ENCODE assay signal across 10 cellular contexts in genomic region chr6:32982084-32982701, GRCh38. TPM values are rescaled to one million over a fixed set of nuclear protein-coding genes. Genes with fewer than 3 reads are reported as not detected.
A peak's percentile ranks its signal among the peaks of the same experiment; 100 is the strongest.
DNase-seq lines count a peak whose midpoint lies in the region; ATAC-seq and TF ChIP-seq lines count a peak whose summit lies in the region.
"Had no signal": no experiment of that assay in that cellular context is flagged by ENCODE, and none has a peak within 500 bp of the region (broad histone marks: within the 10 kb centered on the region; RNA-seq: fewer than 3 reads in every experiment).

No MANE protein-coding gene starts in this region.

- H3K36me3 Mint-ChIP-seq in activated CD4-positive, alpha-beta T cell treated with anti-CD3 and anti-CD28 coated beads for 36 hours (ENCODE audit: low read depth): peaks cover 45% of the 10 kb centered on the region
- peaks cover 45% of the 10 kb centered on the region for H3K36me3 Mint-ChIP-seq in activated CD4-positive, alpha-beta T cell treated with anti-CD3 and anti-CD28 coated beads, Interleukin-2, amount 10 ng/mL, durations not matched to agents 7 days and 5 days (ENCODE audit: low read depth)
- H3K36me3 Mint-ChIP-seq in activated naive CD8-positive, alpha-beta T cell treated with anti-CD3 and anti-CD28 coated beads, Interleukin-2, amount 50 U/mL, for 24 hours (ENCODE audit: low read depth): peaks cover 48% of the 10 kb centered on the region

- TF ChIP-seq CTCF in gastrocnemius medialis (IDR thresholded peaks at IDR 0.05 in 4 of 5, conservative IDR thresholded peaks at IDR 0.05 in 1 of 5) (no peak), coronary artery (IDR thresholded peaks at IDR 0.05) (no peak)

- H3K27me3 ChIP-seq in gastrocnemius medialis: no peaks in the 10 kb centered on the region
- H3K27me3 ChIP-seq: BLaER1 had no signal

- CTCF ChIA-PET in activated CD4-positive, alpha-beta T cell treated with anti-CD3 and anti-CD28 coated beads for 36 hours (lab: Charles Lee): interaction anchor here (0.6 to 7.6 kb wide), 11 partner anchors 11 to 143 kb away, joined by 3 to 172 read pairs (median 4); partner anchors contain the start of genes BRD2, HLA-DMA and TAP2
- CTCF ChIA-PET in activated CD4-positive, alpha-beta T cell treated with anti-CD3 and anti-CD28 coated beads, Interleukin-2, amount 10 ng/mL, durations not matched to agents 7 days and 5 days (lab: Charles Lee): interaction anchor here (0.8 to 8.5 kb wide), 5 partner anchors 11 to 183 kb away, joined by 3 to 130 read pairs (median 5); partner anchors contain the start of genes BRD2 and TAP2

- TF ChIP-seq POLR2A in gastrocnemius medialis (IDR thresholded peaks at IDR 0.05): no peak

- H3K4me3 ChIP-seq in gastrocnemius medialis (no peak overlapping the region), coronary artery (no peak overlapping the region)
- H3K4me3 ChIP-seq: BLaER1 had no signal

- peak overlapping the region; percentile 22 for H3K27ac Mint-ChIP-seq in activated CD4-positive, alpha-beta T cell treated with anti-CD3 and anti-CD28 coated beads for 36 hours
- no peak overlapping the region for H3K27ac Mint-ChIP-seq in activated CD4-positive, alpha-beta T cell treated with anti-CD3 and anti-CD28 coated beads, Interleukin-2, amount 10 ng/mL, durations not matched to agents 7 days and 5 days
- H3K27ac Mint-ChIP-seq in activated naive CD8-positive, alpha-beta T cell treated with anti-CD3 and anti-CD28 coated beads, Interleukin-2, amount 50 U/mL, for 24 hours: peak overlapping the region; percentile 40

- intact Hi-C loops in activated CD4-positive, alpha-beta T cell treated with anti-CD3 and anti-CD28 coated beads for 36 hours (cut with DNase I, micrococcal nuclease): no loop called here
- intact Hi-C loops in gastrocnemius medialis (cut with DNase I; ENCODE audit: low total_unique reads): no loop called here

- no peaks in the 10 kb centered on the region for H3K27me3 Mint-ChIP-seq in activated CD4-positive, alpha-beta T cell treated with anti-CD3 and anti-CD28 coated beads for 36 hours
- no peaks in the 10 kb centered on the region for H3K27me3 Mint-ChIP-seq in activated CD4-positive, alpha-beta T cell treated with anti-CD3 and anti-CD28 coated beads, Interleukin-2, amount 10 ng/mL, durations not matched to agents 7 days and 5 days
- no peaks in the 10 kb centered on the region for H3K27me3 Mint-ChIP-seq in activated naive CD8-positive, alpha-beta T cell treated with anti-CD3 and anti-CD28 coated beads, Interleukin-2, amount 50 U/mL, for 24 hours

- POLR2A ChIA-PET in activated CD4-positive, alpha-beta T cell treated with anti-CD3 and anti-CD28 coated beads for 36 hours (lab: Charles Lee): interaction anchor here (0.6 to 3.7 kb wide), 4 partner anchors 11 to 88 kb away, joined by 3 to 71 read pairs (median 4); partner anchors contain the start of gene BRD2
- POLR2A ChIA-PET in activated CD4-positive, alpha-beta T cell treated with anti-CD3 and anti-CD28 coated beads, Interleukin-2, amount 10 ng/mL, durations not matched to agents 7 days and 5 days (lab: Charles Lee): interaction anchor here (1.0 to 1.7 kb wide), 2 partner anchors 10 to 11 kb away, joined by 4 to 9 read pairs; no protein-coding TSS in a partner anchor

- no peaks in the 10 kb centered on the region for H3K9me3 ChIP-seq in gastrocnemius medialis
- H3K9me3 ChIP-seq: BLaER1 had no signal

- H3K4me1 ChIP-seq in gastrocnemius medialis: peaks cover 29 to 35% of the 10 kb centered on the region in 2 donors

- DNase-seq in activated CD4-positive, alpha-beta T cell treated with anti-CD3 and anti-CD28 coated beads for 36 hours: no peak
- DNase-seq in activated CD4-positive, alpha-beta T cell treated with anti-CD3 and anti-CD28 coated beads, Interleukin-2, amount 10 ng/mL, durations not matched to agents 7 days and 5 days: no peak
- DNase-seq in NCI-H2171 (lab: John Stamatoyannopoulos, UW) (peak; percentile 28), gastrocnemius medialis (no peak), NCI-H526 treated with DMSO at 0.1 percent for 48 hours (lab: John Stamatoyannopoulos, UW) (no peak), coronary artery (ENCODE audit: low spot score) (no peak), HK-2 (ENCODE audit: unreplicated experiment) (no peak)
- no peak for DNase-seq in activated naive CD8-positive, alpha-beta T cell treated with anti-CD3 and anti-CD28 coated beads, Interleukin-2, amount 50 U/mL, for 24 hours
- DNase-seq: Kasumi-1 had no signal

- no peak for ATAC-seq in activated CD4-positive, alpha-beta T cell treated with anti-CD3 and anti-CD28 coated beads for 36 hours
- no peak for ATAC-seq in activated naive CD8-positive, alpha-beta T cell treated with anti-CD3 and anti-CD28 coated beads, Interleukin-2, amount 50 U/mL, for 24 hours
- no peak for ATAC-seq in gastrocnemius medialis

- in situ Hi-C loops in gastrocnemius medialis (cut with MboI; ENCODE audit: low sequenced_read_pairs in 4 of 4): loop anchor here in 2 of 4 donors (10.0 to 25.0 kb wide), 2 partner anchors 95 to 97 kb away; no protein-coding TSS in a partner anchor

- H3K4me3 Mint-ChIP-seq in activated CD4-positive, alpha-beta T cell treated with anti-CD3 and anti-CD28 coated beads for 36 hours: no peak overlapping the region
- no peak overlapping the region for H3K4me3 Mint-ChIP-seq in activated CD4-positive, alpha-beta T cell treated with anti-CD3 and anti-CD28 coated beads, Interleukin-2, amount 10 ng/mL, durations not matched to agents 7 days and 5 days
- H3K4me3 Mint-ChIP-seq in activated naive CD8-positive, alpha-beta T cell treated with anti-CD3 and anti-CD28 coated beads, Interleukin-2, amount 50 U/mL, for 24 hours: no peak overlapping the region

- no peaks in the 10 kb centered on the region for H3K9me3 Mint-ChIP-seq in activated CD4-positive, alpha-beta T cell treated with anti-CD3 and anti-CD28 coated beads for 36 hours (ENCODE audit: low read depth)
- H3K9me3 Mint-ChIP-seq in activated CD4-positive, alpha-beta T cell treated with anti-CD3 and anti-CD28 coated beads, Interleukin-2, amount 10 ng/mL, durations not matched to agents 7 days and 5 days: no peaks in the 10 kb centered on the region
- no peaks in the 10 kb centered on the region for H3K9me3 Mint-ChIP-seq in activated naive CD8-positive, alpha-beta T cell treated with anti-CD3 and anti-CD28 coated beads, Interleukin-2, amount 50 U/mL, for 24 hours

- H3K27ac ChIP-seq in gastrocnemius medialis (peak overlapping the region in 3 of 4 donors; percentile 42 to 59 (median 45)), coronary artery (no peak overlapping the region)
- H3K27ac ChIP-seq: BLaER1 had no signal

- peaks cover 6 to 51% of the 10 kb centered on the region in 2 donors for H3K36me3 ChIP-seq in gastrocnemius medialis

- peaks cover 27% of the 10 kb centered on the region for H3K4me1 Mint-ChIP-seq in activated CD4-positive, alpha-beta T cell treated with anti-CD3 and anti-CD28 coated beads for 36 hours
- peaks cover 44% of the 10 kb centered on the region for H3K4me1 Mint-ChIP-seq in activated CD4-positive, alpha-beta T cell treated with anti-CD3 and anti-CD28 coated beads, Interleukin-2, amount 10 ng/mL, durations not matched to agents 7 days and 5 days
- H3K4me1 Mint-ChIP-seq in activated naive CD8-positive, alpha-beta T cell treated with anti-CD3 and anti-CD28 coated beads, Interleukin-2, amount 50 U/mL, for 24 hours: peaks cover 46% of the 10 kb centered on the region

RNA-seq across cellular contexts. Expression of gene BRD2, which starts 13.8 kb away (rescaled TPM):
- 100 to 1,000 TPM; 230 to 338 TPM for total RNA-seq in activated CD4-positive, alpha-beta T cell treated with anti-CD3 and anti-CD28 coated beads for 36 hours
- total RNA-seq in activated CD4-positive, alpha-beta T cell treated with anti-CD3 and anti-CD28 coated beads, Interleukin-2, amount 10 ng/mL, durations not matched to agents 7 days and 5 days: 100 to 1,000 TPM; 334 to 383 TPM
- 100 to 1,000 TPM in 1 of 4 donors, 10 to 100 TPM in 3; 62.5 to 108 (median 86.6) TPM for total RNA-seq in gastrocnemius medialis

RNA-seq across cellular contexts. Expression of gene HLA-DOA, which starts 27.2 kb away (rescaled TPM):
- total RNA-seq in activated CD4-positive, alpha-beta T cell treated with anti-CD3 and anti-CD28 coated beads for 36 hours: 1 to 10 TPM; 1.7 to 3.3 TPM
- total RNA-seq in activated CD4-positive, alpha-beta T cell treated with anti-CD3 and anti-CD28 coated beads, Interleukin-2, amount 10 ng/mL, durations not matched to agents 7 days and 5 days: 1 to 10 TPM; 1.5 to 1.6 TPM
- 1 to 10 TPM in 2 of 4 donors, under 1 TPM in 2; 0.20 to 2.9 (median 0.86) TPM for total RNA-seq in gastrocnemius medialis

RNA-seq across cellular contexts. Expression of gene HLA-DMA, which starts 29.3 kb away (rescaled TPM):
- total RNA-seq in activated CD4-positive, alpha-beta T cell treated with anti-CD3 and anti-CD28 coated beads for 36 hours: 10 to 100 TPM; 11.8 TPM
- 10 to 100 TPM; 24.0 to 26.8 TPM for total RNA-seq in activated CD4-positive, alpha-beta T cell treated with anti-CD3 and anti-CD28 coated beads, Interleukin-2, amount 10 ng/mL, durations not matched to agents 7 days and 5 days
- 10 to 100 TPM in 1 of 4 donors, 1 to 10 TPM in 3; 3.6 to 22.8 (median 6.3) TPM for total RNA-seq in gastrocnemius medialis

RNA-seq across cellular contexts. Expression of gene HLA-DMB, which starts 41.4 kb away (rescaled TPM):
- 1 to 10 TPM; 1.9 to 2.3 TPM for total RNA-seq in activated CD4-positive, alpha-beta T cell treated with anti-CD3 and anti-CD28 coated beads for 36 hours
- total RNA-seq in activated CD4-positive, alpha-beta T cell treated with anti-CD3 and anti-CD28 coated beads, Interleukin-2, amount 10 ng/mL, durations not matched to agents 7 days and 5 days: 1 to 10 TPM; 8.1 to 8.5 TPM
- total RNA-seq in gastrocnemius medialis: 1 to 10 TPM; 4.3 to 8.1 (median 5.6) TPM

Comparison
In these comparisons a context has a peak if more than half of its experiments do, and no peak if none do; other contexts are left out.
1. H3K27ac ChIP-seq: peak in gastrocnemius medialis (3 of 4); none in coronary artery (0 of 2).